ENCODE assay signal across 20 cellular contexts in the genomic region with DNA sequence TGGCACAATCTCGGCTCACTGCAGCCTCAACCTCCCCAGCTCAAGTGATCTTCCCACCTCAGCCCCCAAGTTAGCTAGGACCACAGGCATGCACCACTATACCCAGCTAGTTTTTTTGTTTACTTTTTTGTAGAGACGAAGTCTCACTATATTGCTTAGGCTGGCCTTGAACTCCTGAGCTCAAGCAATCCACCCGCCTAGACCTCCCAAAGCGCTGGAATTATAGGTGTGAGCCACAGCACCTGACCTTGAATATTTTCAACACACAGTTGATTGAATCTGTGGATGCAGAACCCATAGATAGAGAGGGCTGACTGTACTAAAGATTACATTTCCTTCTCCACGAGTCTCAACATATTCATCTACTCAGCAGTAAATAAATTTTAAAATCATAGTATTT. TPM values are rescaled to one million over a fixed set of nuclear protein-coding genes. Genes with fewer than 3 reads are reported as not detected.
A peak's percentile ranks its signal among the peaks of the same experiment; 100 is the strongest.
DNase-seq lines count a peak whose midpoint lies in the region; ATAC-seq, FAIRE-seq and TF ChIP-seq lines count a peak whose summit lies in the region.
"Had no signal": no experiment of that assay in that cellular context is flagged by ENCODE, and none has a peak within 500 bp of the region (broad histone marks: within the 10 kb centered on the region; RNA-seq: fewer than 3 reads in every experiment).

No MANE protein-coding gene starts in this region.

- DNase-seq in GM19239 (ENCODE audit: insufficient read length, low spot score), result no peak
- no peak for DNase-seq in activated B cell treated with CpG ODN at 0.5 μM for 24 hours
- no peak for DNase-seq in inferior parietal cortex (ENCODE audit: extremely low spot score)
- no peak for DNase-seq in LoVo (ENCODE audit: low spot score)
- no peak for DNase-seq in NCI-H2171 treated with DMSO at 0.1 percent for 48 hours (lab: John Stamatoyannopoulos, UW)
- DNase-seq: BE2C; CD4-positive, alpha-beta T cell; CD8-positive, alpha-beta memory T cell; DMS 273 treated with DMSO at 0.1 percent for 48 hours; DMS79; GF-D8; HFFc6 had no signal

- peaks cover 24% of the 10 kb centered on the region for H3K4me1 ChIP-seq in DOHH2 (ENCODE audit: control insufficient read depth, low read length)
- H3K4me1 ChIP-seq in neutrophil (ENCODE audit: control insufficient read depth in 1 of 2, insufficient read depth in 1 of 2, low read depth in 1 of 2, low read length in 1 of 2), result peaks cover 4 to 25% of the 10 kb centered on the region in 2 experiments
- H3K4me1 ChIP-seq: BE2C had no signal

- no peaks in the 10 kb centered on the region for H3K36me3 Mint-ChIP-seq in activated B cell treated with CpG ODN at 0.5 μM for 24 hours (ENCODE audit: low read depth)

- H3K4me3 ChIP-seq in DOHH2 (ENCODE audit: low read length) (peak overlapping the region; percentile 11; the same call in 1 of the 2 replicates), neutrophil (ENCODE audit: low read depth in 1 of 2, low read length in 1 of 2) (no peak overlapping the region)
- H3K4me3 ChIP-seq: BLaER1 treated with 17β-estradiol and CSF1 and Interleukin-3, amounts not matched to agents 10 nM and 100 nM; GM23338; HAP-1 had no signal

- peaks cover 94% of the 10 kb centered on the region for H3K79me2 ChIP-seq in DOHH2 (ENCODE audit: control insufficient read depth, low read length)

- no peak overlapping the region for H3K4me3 Mint-ChIP-seq in activated B cell treated with CpG ODN at 0.5 μM for 24 hours
- H3K4me3 Mint-ChIP-seq: CD14-positive monocyte; CD4-positive, alpha-beta T cell; CD8-positive, alpha-beta memory T cell; GM23338; HFFc6 had no signal

- peak overlapping the region; percentile 41 for H3K27ac Mint-ChIP-seq in activated B cell treated with CpG ODN at 0.5 μM for 24 hours
- H3K27ac Mint-ChIP-seq: CD4-positive, alpha-beta T cell; CD8-positive, alpha-beta memory T cell; GM23338; HFFc6 had no signal

- H4K20me1 ChIP-seq in DOHH2 (ENCODE audit: control insufficient read depth, insufficient read depth, low read depth, low read length), result no peaks in the 10 kb centered on the region; the same call in 1 of the 2 replicates

- peak overlapping the region; percentile 27; the same call in 1 of the 2 replicates for H3K4me2 ChIP-seq in DOHH2 (ENCODE audit: low read length)
- H3K4me2 ChIP-seq: GM23338 had no signal

- H3K36me3 ChIP-seq in DOHH2 (ENCODE audit: control insufficient read depth, low read length) (no peaks in the 10 kb centered on the region), neutrophil (no peaks in the 10 kb centered on the region)
- H3K36me3 ChIP-seq: BE2C, HAP-1 had no signal

- H3K9me3 Mint-ChIP-seq in activated B cell treated with CpG ODN at 0.5 μM for 24 hours, result peaks cover 5% of the 10 kb centered on the region
- H3K9me3 Mint-ChIP-seq: CD4-positive, alpha-beta T cell had no signal

- TF ChIP-seq CTCF in DOHH2 (IDR thresholded peaks at IDR 0.05; ENCODE audit: low read depth, low read length, poor library complexity, severe bottlenecking) (no peak), activated B cell treated with CpG ODN at 0.5 μM for 24 hours (IDR thresholded peaks at IDR 0.05) (no peak), neutrophil (IDR thresholded peaks at IDR 0.05) (no peak)

- no peaks in the 10 kb centered on the region for H3K9me2 ChIP-seq in DOHH2 (replicated peaks; ENCODE audit: control insufficient read depth, low read length)

- CTCF ChIA-PET in activated B cell treated with CpG ODN at 0.5 μM for 24 hours (lab: Charles Lee), result no interaction called here

- ATAC-seq in activated B cell treated with CpG ODN at 0.5 μM for 24 hours (ENCODE audit: low read depth), result no peak
- ATAC-seq in activated CD4-positive, CD25-positive, alpha-beta regulatory T cell treated with anti-CD3 and anti-CD28 coated beads, Interleukin-2, amount 50 U/mL, for 24 hours, result no peak
- ATAC-seq: GM23338 had no signal

- H3K27me3 ChIP-seq in DOHH2 (ENCODE audit: control insufficient read depth, low read length), result no peaks in the 10 kb centered on the region
- H3K27me3 ChIP-seq in neutrophil, result no peaks in the 10 kb centered on the region
- H3K27me3 ChIP-seq: BE2C; BLaER1 treated with 17β-estradiol and CSF1 and Interleukin-3, amounts not matched to agents 10 nM and 100 nM had no signal

- no peak overlapping the region for H3K27ac ChIP-seq in DOHH2 (ENCODE audit: low read depth, low read length)
- H3K27ac ChIP-seq in neutrophil, result peak overlapping the region; percentile 49

- peak; percentile 4 for FAIRE-seq in GM19239 (lab: Jason Lieb, UNC)
- FAIRE-seq: D721Med had no signal

- POLR2A ChIA-PET in activated B cell treated with CpG ODN at 0.5 μM for 24 hours (lab: Charles Lee), result interaction anchor here (0.6 to 1.8 kb wide), 3 partner anchors 11 to 16 kb away, joined by 3 to 10 read pairs (median 4); a partner anchor contains a TSS

- H3K27me3 Mint-ChIP-seq in activated B cell treated with CpG ODN at 0.5 μM for 24 hours, result no peaks in the 10 kb centered on the region
- H3K27me3 Mint-ChIP-seq: CD4-positive, alpha-beta T cell had no signal

- H3K9me3 ChIP-seq in DOHH2 (ENCODE audit: control insufficient read depth, insufficient read depth, low read length) (no peaks in the 10 kb centered on the region), neutrophil (no peaks in the 10 kb centered on the region)
- H3K9me3 ChIP-seq: BE2C had no signal

- peaks cover 4% of the 10 kb centered on the region for H3F3A ChIP-seq in DOHH2 (ENCODE audit: control insufficient read depth, insufficient read depth)

- H3K4me1 Mint-ChIP-seq in activated B cell treated with CpG ODN at 0.5 μM for 24 hours, result peaks cover 46% of the 10 kb centered on the region
- H3K4me1 Mint-ChIP-seq: GM23338 had no signal

- intact Hi-C loops in activated B cell treated with CpG ODN at 0.5 μM for 24 hours (cut with micrococcal nuclease), result loop anchor here (2.0 kb wide), 2 partner anchors 15 kb away; a partner anchor contains a TSS

RNA-seq across cellular contexts. Expression of a gene that starts 15.6 kb away (rescaled TPM):
- 27.2 and 31.1 TPM in 2 replicates for total RNA-seq in activated B cell treated with CpG ODN at 0.5 μM for 24 hours
